ENCODE assay signal across 2 cellular contexts in genomic region chr6:130760006-130760405, GRCh38.
TF ChIP-seq lines count a peak whose summit lies in the region.

No MANE protein-coding gene starts in this region.

TF ChIP-seq in IMR-90, 13 proteins besides CTCF, POLR2A, EP300 and RAD21 (continued from another document):
- no peak for TF ChIP-seq RFX5 (IDR thresholded peaks at IDR 0.05; ENCODE audit: low read depth, low read length)
- TF ChIP-seq ELK1 (IDR thresholded peaks at IDR 0.05; ENCODE audit: borderline replicate concordance, low read depth, low read length) = no peak
- peak; percentile 89 for TF ChIP-seq SMC3 (IDR thresholded peaks at IDR 0.05; ENCODE audit: low read depth, low read length)
- TF ChIP-seq MAFK (IDR thresholded peaks at IDR 0.05; ENCODE audit: low read depth, low read length) = no peak
- no peak for TF ChIP-seq FOS (IDR thresholded peaks at IDR 0.05; ENCODE audit: low read depth, low read length)
- no peak for TF ChIP-seq RCOR1 (IDR thresholded peaks at IDR 0.05; ENCODE audit: insufficient replicate concordance, low read length)

TF ChIP-seq in GM12878, 131 proteins besides CTCF, POLR2A, EP300 and RAD21:
- TF ChIP-seq SMC3 (IDR thresholded peaks at IDR 0.05; ENCODE audit: borderline replicate concordance, low read length) (peak; percentile 31; the same call in 1 of the 2 replicates), POU2F2 (IDR thresholded peaks at IDR 0.05; ENCODE audit: borderline replicate concordance, low read depth, low read length) (no peak)
TF ChIP-seq in GM12878: peak in this region for 1.
